In the genomic region with DNA sequence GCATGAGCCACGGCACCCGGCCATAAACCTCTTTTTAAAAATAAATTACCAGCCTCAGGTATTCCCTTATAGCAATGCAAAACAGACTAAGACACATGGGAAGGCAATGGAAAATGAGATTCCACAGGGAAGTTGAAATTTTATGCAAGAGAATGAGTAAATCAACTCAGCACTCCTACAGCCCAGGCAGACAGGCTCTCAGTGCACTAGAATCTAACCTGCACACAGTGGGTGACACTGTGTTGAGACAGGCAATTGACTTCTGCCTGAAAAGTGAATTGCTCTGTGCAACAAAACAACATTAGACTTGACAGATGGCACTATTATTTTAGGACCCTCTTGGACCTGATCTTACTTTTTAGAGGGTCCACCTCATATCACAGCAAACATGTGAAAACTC, we compare ENCODE assay signal across 28 cellular contexts.
"Had no signal": no experiment of that assay in that cellular context is flagged by ENCODE, and none has a peak within 500 bp of the region (broad histone marks: within the 10 kb centered on the region; RNA-seq: fewer than 3 reads in every experiment).

No MANE protein-coding gene starts in this region.

- H3K27ac ChIP-seq: neutrophil, pancreas, prostate gland, right atrium auricular region, right lobe of liver, sigmoid colon, stomach, suprapubic skin, testis, tibial artery, transverse colon, upper lobe of right lung, uterus had no signal

- H3K4me1 ChIP-seq: pancreas, prostate gland, right atrium auricular region, sigmoid colon, stomach, testis, tibial artery, transverse colon, upper lobe of right lung, uterus had no signal

- H3K9me3 ChIP-seq: neutrophil, pancreas, prostate gland, right atrium auricular region, right lobe of liver, sigmoid colon, suprapubic skin, testis, transverse colon, upper lobe of right lung had no signal

- DNase-seq: naive B cell; naive thymus-derived CD8-positive, alpha-beta T cell; pancreas; retina; right lobe of liver; sigmoid colon; small intestine; stimulated activated CD4-positive, alpha-beta T cell treated with anti-CD3 and anti-CD28 coated beads, Interleukin-15, amount 100 ng/mL, for 24 hours; stimulated activated CD4-positive, alpha-beta T cell treated with anti-CD3 and anti-CD28 coated beads, Interleukin-2, amount 100 ng/mL, for 24 hours; stimulated activated CD4-positive, alpha-beta T cell treated with anti-CD3 and anti-CD28 coated beads, Interleukin-2, amount 100 ng/mL, for 48 hours; stimulated activated CD4-positive, alpha-beta T cell treated with anti-CD3 and anti-CD28 coated beads, Interleukin-4, amount 100 ng/mL, for 24 hours; stimulated activated naive B cell treated with anti-CD40 and anti-IgM and Interleukin-4, amounts not matched to agents 10 μg/mL and 1 μg/mL and 100 μg/mL, for 72 hours; stimulated activated naive CD4-positive, alpha-beta T cell treated with Interleukin-2 at 50 U/mL for 16 hours; stomach; testis; tibial artery; transverse colon; upper lobe of right lung; uterus had no signal

- H3K4me3 Mint-ChIP-seq: naive B cell; naive thymus-derived CD8-positive, alpha-beta T cell; natural killer cell treated with Interleukin-12 subunit alpha and Interleukin-12 subunit beta and Interleukin-15 and Interleukin-18, amount 100 ng/mL, for 72 hours; neural crest cell; stimulated activated effector memory CD8-positive, alpha-beta T cell treated with anti-CD3 and anti-CD28 coated beads, Interleukin-12 subunit alpha, Interleukin-12 subunit beta, amount 100 ng/mL, for 72 hours; stimulated activated naive B cell treated with anti-CD40 and anti-IgM and Interleukin-4, amounts not matched to agents 10 μg/mL and 1 μg/mL and 100 μg/mL, for 72 hours; stimulated activated naive CD8-positive, alpha-beta T cell treated with anti-CD3 and anti-CD28 coated beads, Interleukin-15, Interleukin-2, amounts not matched to agents 100 ng/mL and 50 ng/mL, for 24 hours; type B pancreatic cell had no signal

- H3K27me3 ChIP-seq: pancreas, right atrium auricular region, right lobe of liver, sigmoid colon, stomach, suprapubic skin, testis, tibial artery, transverse colon, upper lobe of right lung, uterus had no signal

- H3K27ac Mint-ChIP-seq: naive B cell; natural killer cell treated with Interleukin-12 subunit alpha and Interleukin-12 subunit beta and Interleukin-15 and Interleukin-18, amount 100 ng/mL, for 72 hours; stimulated activated effector memory CD8-positive, alpha-beta T cell treated with anti-CD3 and anti-CD28 coated beads, Interleukin-12 subunit alpha, Interleukin-12 subunit beta, amount 100 ng/mL, for 72 hours; stimulated activated naive B cell treated with anti-CD40 and anti-IgM and Interleukin-4, amounts not matched to agents 10 μg/mL and 1 μg/mL and 100 μg/mL, for 72 hours; stimulated activated naive CD8-positive, alpha-beta T cell treated with anti-CD3 and anti-CD28 coated beads, Interleukin-15, Interleukin-2, amounts not matched to agents 100 ng/mL and 50 ng/mL, for 24 hours; type B pancreatic cell had no signal

- H3K36me3 ChIP-seq: neutrophil, pancreas, prostate gland, right atrium auricular region, right lobe of liver, sigmoid colon, stomach, suprapubic skin, tibial artery, transverse colon, upper lobe of right lung, uterus had no signal

- ATAC-seq: naive thymus-derived CD8-positive, alpha-beta T cell; natural killer cell treated with Interleukin-12 subunit alpha and Interleukin-12 subunit beta and Interleukin-15 and Interleukin-18, amount 100 ng/mL, for 72 hours; pancreas; right lobe of liver; stimulated activated effector memory CD8-positive, alpha-beta T cell treated with anti-CD3 and anti-CD28 coated beads, Interleukin-12 subunit alpha, Interleukin-12 subunit beta, amount 100 ng/mL, for 72 hours; stimulated activated naive B cell treated with anti-CD40 and anti-IgM and Interleukin-4, amounts not matched to agents 10 μg/mL and 1 μg/mL and 100 μg/mL, for 72 hours had no signal

- H3K4me1 Mint-ChIP-seq: naive thymus-derived CD8-positive, alpha-beta T cell; stimulated activated effector memory CD8-positive, alpha-beta T cell treated with anti-CD3 and anti-CD28 coated beads, Interleukin-12 subunit alpha, Interleukin-12 subunit beta, amount 100 ng/mL, for 72 hours had no signal

- H3K4me3 ChIP-seq: pancreas, prostate gland, right atrium auricular region, right lobe of liver, sigmoid colon, stomach, suprapubic skin, testis, tibial artery, transverse colon, upper lobe of right lung, uterus had no signal

- H3K36me3 Mint-ChIP-seq: stimulated activated effector memory CD8-positive, alpha-beta T cell treated with anti-CD3 and anti-CD28 coated beads, Interleukin-12 subunit alpha, Interleukin-12 subunit beta, amount 100 ng/mL, for 72 hours; type B pancreatic cell had no signal
